28 cellular contexts compared by ENCODE assay signal in the genomic region with DNA sequence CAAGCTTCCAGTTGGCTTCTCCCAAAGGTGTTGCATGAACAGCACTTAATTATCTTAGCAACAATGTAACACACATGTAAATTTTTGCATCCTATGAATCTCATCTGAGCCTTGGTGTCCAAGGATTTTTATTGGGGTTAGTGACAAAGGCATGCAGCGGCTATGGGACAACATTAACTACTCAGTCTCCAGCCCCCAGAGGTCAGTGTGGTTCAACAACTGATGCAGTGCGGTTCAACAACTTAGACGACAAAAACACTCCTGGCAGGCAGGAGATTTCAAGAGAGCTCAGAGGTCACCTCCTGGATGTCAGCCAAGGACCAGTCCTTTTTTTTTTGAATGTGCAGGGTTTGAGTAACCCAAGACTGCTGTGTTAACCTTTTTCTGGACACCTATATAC.
"Had no signal": no experiment of that assay in that cellular context is flagged by ENCODE, and none has a peak within 500 bp of the region (broad histone marks: within the 10 kb centered on the region; RNA-seq: fewer than 3 reads in every experiment).

No MANE protein-coding gene starts in this region.

- H3K4me3 Mint-ChIP-seq: activated T-cell treated with anti-CD3 and anti-CD28 coated beads, Interleukin-2, amount 50 U/mL, for 24 hours; activated T-helper 17 cell treated with anti-CD3 and anti-CD28 coated beads, Interleukin-2, amount 50 U/mL, for 72 hours; nephron; stimulated activated effector memory CD8-positive, alpha-beta T cell treated with anti-CD3 and anti-CD28 coated beads, Interleukin-12 subunit alpha, Interleukin-12 subunit beta, amount 100 ng/mL, for 72 hours; stimulated activated naive CD8-positive, alpha-beta T cell treated with anti-CD3 and anti-CD28 coated beads, Interleukin-15, amount 100 ng/mL, for 72 hours; T-helper 2 cell treated with Interferon-gamma antibody and Interleukin-4, amounts not matched to agents 5 μg/mL and 100 μg/mL, for 36 hours had no signal

- DNase-seq: activated CD4-positive, alpha-beta T cell treated with anti-CD3 and anti-CD28 coated beads for 1 hour; activated CD4-positive, alpha-beta T cell treated with anti-CD3 and anti-CD28 coated beads, Interleukin-2, amount 50 U/mL, for 1 hour; activated CD8-positive, alpha-beta memory T cell treated with anti-CD3 and anti-CD28 coated beads for 24 hours; activated CD8-positive, alpha-beta memory T cell treated with anti-CD3 and anti-CD28 coated beads, Interleukin-2, amount 50 U/mL, for 4 hours; activated T-cell treated with anti-CD3 and anti-CD28 coated beads, Interleukin-2, amount 50 U/mL, for 24 hours; brain microvascular endothelial cell; caudate nucleus; effector memory CD4-positive, alpha-beta T cell; foreskin melanocyte; hippocampal formation; islet precursor cell; left cardiac atrium; pancreas; right cardiac atrium; stimulated activated CD4-positive, alpha-beta T cell treated with anti-CD3 and anti-CD28 coated beads, Interleukin-2, amount 100 ng/mL, for 24 hours; stimulated activated naive CD8-positive, alpha-beta T cell treated with anti-CD3 and anti-CD28 coated beads, Interleukin-15, amount 100 ng/mL, for 72 hours; uterus; WERI-Rb-1 had no signal

- FAIRE-seq: endothelial cell of umbilical vein, pancreas had no signal

- H3K27ac Mint-ChIP-seq: activated naive CD4-positive, alpha-beta T cell treated with anti-CD3 and anti-CD28 coated beads, Interleukin-2, amount 50 U/mL, for 72 hours; activated T-cell treated with anti-CD3 and anti-CD28 coated beads, Interleukin-2, amount 50 U/mL, for 24 hours; activated T-helper 17 cell treated with anti-CD3 and anti-CD28 coated beads, Interleukin-2, amount 50 U/mL, for 72 hours; nephron; stimulated activated effector memory CD8-positive, alpha-beta T cell treated with anti-CD3 and anti-CD28 coated beads, Interleukin-12 subunit alpha, Interleukin-12 subunit beta, amount 100 ng/mL, for 72 hours; stimulated activated naive CD8-positive, alpha-beta T cell treated with anti-CD3 and anti-CD28 coated beads, Interleukin-15, amount 100 ng/mL, for 72 hours; T-helper 2 cell treated with Interferon-gamma antibody and Interleukin-4, amounts not matched to agents 5 μg/mL and 100 μg/mL, for 36 hours had no signal

- ATAC-seq: activated naive CD4-positive, alpha-beta T cell treated with anti-CD3 and anti-CD28 coated beads, Interleukin-2, amount 50 U/mL, for 72 hours; activated T-helper 17 cell treated with anti-CD3 and anti-CD28 coated beads, Interleukin-2, amount 50 U/mL, for 72 hours; esophagus mucosa; left cardiac atrium; pancreas; right cardiac atrium; stimulated activated effector memory CD8-positive, alpha-beta T cell treated with anti-CD3 and anti-CD28 coated beads, Interleukin-12 subunit alpha, Interleukin-12 subunit beta, amount 100 ng/mL, for 72 hours; stimulated activated naive CD8-positive, alpha-beta T cell treated with anti-CD3 and anti-CD28 coated beads, Interleukin-15, amount 100 ng/mL, for 72 hours had no signal

- H3K4me1 ChIP-seq: ascending aorta, tibial nerve, uterus had no signal

- H3K36me3 ChIP-seq: ascending aorta, brain microvascular endothelial cell, pancreas, tibial nerve, uterus, WERI-Rb-1 had no signal

- H3K27ac ChIP-seq: ascending aorta, brain microvascular endothelial cell, pancreas, skin epidermis, tibial nerve, uterus, WERI-Rb-1 had no signal

- H3K4me3 ChIP-seq: ascending aorta, pancreas, skin epidermis, tibial nerve, uterus had no signal

- H3K9me3 ChIP-seq: ascending aorta, pancreas, tibial nerve, uterus had no signal

- H3K4me1 Mint-ChIP-seq: nephron; stimulated activated effector memory CD8-positive, alpha-beta T cell treated with anti-CD3 and anti-CD28 coated beads, Interleukin-12 subunit alpha, Interleukin-12 subunit beta, amount 100 ng/mL, for 72 hours; stimulated activated naive CD8-positive, alpha-beta T cell treated with anti-CD3 and anti-CD28 coated beads, Interleukin-15, amount 100 ng/mL, for 72 hours had no signal

- H3K27me3 ChIP-seq: ascending aorta, brain microvascular endothelial cell, pancreas, tibial nerve, uterus had no signal

- H3K9me3 Mint-ChIP-seq: activated T-cell treated with anti-CD3 and anti-CD28 coated beads, Interleukin-2, amount 50 U/mL, for 24 hours; nephron; stimulated activated effector memory CD8-positive, alpha-beta T cell treated with anti-CD3 and anti-CD28 coated beads, Interleukin-12 subunit alpha, Interleukin-12 subunit beta, amount 100 ng/mL, for 72 hours had no signal

- H3K27me3 Mint-ChIP-seq: activated T-cell treated with anti-CD3 and anti-CD28 coated beads, Interleukin-2, amount 50 U/mL, for 24 hours; activated T-helper 17 cell treated with anti-CD3 and anti-CD28 coated beads, Interleukin-2, amount 50 U/mL, for 72 hours; stimulated activated naive CD8-positive, alpha-beta T cell treated with anti-CD3 and anti-CD28 coated beads, Interleukin-15, amount 100 ng/mL, for 72 hours had no signal

- H3K36me3 Mint-ChIP-seq: activated naive CD4-positive, alpha-beta T cell treated with anti-CD3 and anti-CD28 coated beads, Interleukin-2, amount 50 U/mL, for 72 hours; stimulated activated effector memory CD8-positive, alpha-beta T cell treated with anti-CD3 and anti-CD28 coated beads, Interleukin-12 subunit alpha, Interleukin-12 subunit beta, amount 100 ng/mL, for 72 hours had no signal
